21 cellular contexts compared by ENCODE assay signal in genomic region chr14:96059519-96060135, GRCh38.
"Had no signal": no experiment of that assay in that cellular context is flagged by ENCODE, and none has a peak within 500 bp of the region (broad histone marks: within the 10 kb centered on the region; RNA-seq: fewer than 3 reads in every experiment).

No MANE protein-coding gene starts in this region.

- H3K9me3 Mint-ChIP-seq: naive B cell; nephron progenitor cell; stimulated activated naive B cell treated with anti-CD40 and anti-IgM and Interleukin-4, amounts not matched to agents 10 μg/mL and 1 μg/mL and 100 μg/mL, for 72 hours; stimulated activated naive CD8-positive, alpha-beta T cell treated with anti-CD3 and anti-CD28 coated beads, Interleukin-15, amount 100 ng/mL, for 72 hours had no signal

- H3K4me3 ChIP-seq: dorsolateral prefrontal cortex, esophagus muscularis mucosa, gastrocnemius medialis, left ventricle myocardium inferior, lower lobe of right lung, psoas muscle, testis, transverse colon had no signal

- H3K4me3 Mint-ChIP-seq: nephron progenitor cell; stimulated activated naive B cell treated with anti-CD40 and anti-IgM and Interleukin-4, amounts not matched to agents 10 μg/mL and 1 μg/mL and 100 μg/mL, for 72 hours; stimulated activated naive CD8-positive, alpha-beta T cell treated with anti-CD3 and anti-CD28 coated beads, Interleukin-15, amount 100 ng/mL, for 72 hours had no signal

- H3K36me3 Mint-ChIP-seq: naive B cell; stimulated activated naive B cell treated with anti-CD40 and anti-IgM and Interleukin-4, amounts not matched to agents 10 μg/mL and 1 μg/mL and 100 μg/mL, for 72 hours had no signal

- H3K27ac ChIP-seq: epithelial cell of prostate, esophagus muscularis mucosa, gastrocnemius medialis, left ventricle myocardium inferior, lower lobe of right lung, neutrophil, psoas muscle, testis, transverse colon had no signal

- H3K4me1 Mint-ChIP-seq: naive B cell; stimulated activated naive B cell treated with anti-CD40 and anti-IgM and Interleukin-4, amounts not matched to agents 10 μg/mL and 1 μg/mL and 100 μg/mL, for 72 hours; stimulated activated naive CD8-positive, alpha-beta T cell treated with anti-CD3 and anti-CD28 coated beads, Interleukin-15, amount 100 ng/mL, for 72 hours had no signal

- H3K27ac Mint-ChIP-seq: naive B cell; nephron progenitor cell; stimulated activated naive B cell treated with anti-CD40 and anti-IgM and Interleukin-4, amounts not matched to agents 10 μg/mL and 1 μg/mL and 100 μg/mL, for 72 hours; stimulated activated naive CD8-positive, alpha-beta T cell treated with anti-CD3 and anti-CD28 coated beads, Interleukin-15, amount 100 ng/mL, for 72 hours had no signal

- DNase-seq: cortex of kidney; effector memory CD4-positive, alpha-beta T cell; gastrocnemius medialis; left ventricle myocardium inferior; lower lobe of right lung; mesenchymal stem cell; naive B cell; nephron progenitor cell; psoas muscle; retina; stimulated activated CD4-positive, alpha-beta T cell treated with anti-CD3 and anti-CD28 coated beads, Interleukin-2, amount 100 ng/mL, for 24 hours; stimulated activated CD4-positive, alpha-beta T cell treated with anti-CD3 and anti-CD28 coated beads, Interleukin-4, amount 100 ng/mL, for 4 hours; stimulated activated naive B cell treated with anti-CD40 and anti-IgM and Interleukin-4, amounts not matched to agents 10 μg/mL and 1 μg/mL and 100 μg/mL, for 72 hours; stimulated activated naive CD8-positive, alpha-beta T cell treated with anti-CD3 and anti-CD28 coated beads, Interleukin-15, amount 100 ng/mL, for 72 hours; testis; transverse colon had no signal

- ATAC-seq: gastrocnemius medialis; lower lobe of right lung; psoas muscle; sciatic nerve; stimulated activated naive B cell treated with anti-CD40 and anti-IgM and Interleukin-4, amounts not matched to agents 10 μg/mL and 1 μg/mL and 100 μg/mL, for 72 hours; stimulated activated naive CD8-positive, alpha-beta T cell treated with anti-CD3 and anti-CD28 coated beads, Interleukin-15, amount 100 ng/mL, for 72 hours had no signal
